15 cellular contexts compared by ENCODE assay signal in the genomic region with DNA sequence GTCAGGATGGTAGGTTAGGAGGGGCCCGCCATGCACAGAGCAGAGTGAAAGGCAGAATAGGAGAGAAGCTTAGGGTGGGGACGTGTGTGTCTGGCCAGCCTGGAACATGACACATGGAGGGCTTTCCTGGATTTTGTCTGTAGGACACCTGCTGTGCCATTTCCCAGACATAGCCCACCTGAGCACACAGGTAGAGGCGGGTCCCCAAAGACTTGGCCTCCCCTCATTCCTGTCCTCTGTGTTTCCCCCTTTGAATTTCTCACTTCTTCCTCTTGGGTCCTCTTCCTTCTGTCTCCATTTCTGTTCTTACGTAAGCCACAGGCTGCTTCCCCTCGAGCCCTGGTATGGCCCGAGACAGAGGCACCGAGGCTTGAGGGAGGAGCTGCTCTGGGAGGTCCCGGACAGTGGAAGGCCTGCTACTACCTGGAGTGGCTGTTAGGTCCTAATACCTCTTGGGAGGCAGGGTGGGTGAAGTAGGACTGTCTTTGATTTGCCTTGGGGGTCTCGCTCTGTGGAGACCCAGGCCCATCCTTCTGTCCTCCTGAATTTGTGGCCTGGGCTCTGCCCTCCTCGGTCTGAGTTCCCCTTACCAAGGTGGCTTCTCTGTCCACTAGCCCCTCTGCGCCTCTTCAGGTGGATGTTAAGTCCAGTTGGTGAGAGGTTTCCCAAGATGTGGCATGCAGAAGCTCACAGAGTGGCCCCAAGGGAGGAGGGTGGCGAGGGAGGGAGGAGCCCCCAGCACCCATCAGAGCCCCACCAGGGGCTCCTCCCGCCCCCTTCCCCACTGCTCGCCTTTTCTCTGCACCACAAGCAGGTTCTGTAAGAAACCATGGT. TPM values are rescaled to one million over a fixed set of nuclear protein-coding genes. Genes with fewer than 3 reads are reported as not detected.
A peak's percentile ranks its signal among the peaks of the same experiment; 100 is the strongest.
DNase-seq lines count a peak whose midpoint lies in the region; ATAC-seq and TF ChIP-seq lines count a peak whose summit lies in the region.
"Had no signal": no experiment of that assay in that cellular context is flagged by ENCODE, and none has a peak within 500 bp of the region (broad histone marks: within the 10 kb centered on the region; RNA-seq: fewer than 3 reads in every experiment).

No MANE protein-coding gene starts in this region.

- DNase-seq in NOMO-1 treated with DMSO at 0.1 percent for 48 hours (lab: John Stamatoyannopoulos, UW; ENCODE audit: unreplicated experiment), result peak; percentile 45
- DNase-seq in pons (ENCODE audit: low spot score), result peak; percentile 47
- DNase-seq in activated naive CD8-positive, alpha-beta T cell treated with anti-CD3 and anti-CD28 coated beads for 36 hours, result no peak
- DNase-seq in NCI-H187 (lab: John Stamatoyannopoulos, UW), result no peak
- DNase-seq: activated CD4-positive, alpha-beta T cell treated with anti-CD3 and anti-CD28 coated beads, Interleukin-2, amount 50 U/mL, for 4 hours; activated naive CD4-positive, alpha-beta T cell treated with Interleukin-2 at 50 U/mL for 16 hours; CD4-positive, alpha-beta T cell; cerebellar nuclear complex; NCI-H2029 had no signal

- H3K9me3 Mint-ChIP-seq in activated naive CD8-positive, alpha-beta T cell treated with anti-CD3 and anti-CD28 coated beads for 36 hours, result no peaks in the 10 kb centered on the region
- H3K9me3 Mint-ChIP-seq: CD4-positive, alpha-beta T cell; T-helper 1 cell treated with Interleukin-12 subunit alpha and Interleukin-12 subunit beta and Interleukin-4 antibody, amounts not matched to agents 30 μg/mL and 1 μg/mL, for 36 hours had no signal

- H3K27ac Mint-ChIP-seq in activated naive CD8-positive, alpha-beta T cell treated with anti-CD3 and anti-CD28 coated beads for 36 hours, result no peak overlapping the region
- H3K27ac Mint-ChIP-seq: CD4-positive, alpha-beta T cell; T-helper 1 cell treated with Interleukin-12 subunit alpha and Interleukin-12 subunit beta and Interleukin-4 antibody, amounts not matched to agents 30 μg/mL and 1 μg/mL, for 36 hours had no signal

- H3K36me3 ChIP-seq in ES-I3 (ENCODE audit: insufficient read depth, low read length), result peaks cover 6% of the 10 kb centered on the region; the same call in 1 of the 2 replicates
- H3K36me3 ChIP-seq in gastroesophageal sphincter, result peaks cover 0 to 7% of the 10 kb centered on the region in 2 donors

- no peaks in the 10 kb centered on the region for H3K27me3 ChIP-seq in gastroesophageal sphincter

- TF ChIP-seq CTCF in gastroesophageal sphincter (IDR thresholded peaks at IDR 0.05), result no peak

- no peaks in the 10 kb centered on the region for H3K9me3 ChIP-seq in ES-I3 (ENCODE audit: control insufficient read depth, insufficient read depth, low read length)
- H3K9me3 ChIP-seq in gastroesophageal sphincter, result no peaks in the 10 kb centered on the region

- peaks cover 13% of the 10 kb centered on the region for H3K4me1 Mint-ChIP-seq in activated naive CD8-positive, alpha-beta T cell treated with anti-CD3 and anti-CD28 coated beads for 36 hours

- H3K4me1 ChIP-seq in ES-I3 (ENCODE audit: insufficient read depth, low read length) (peaks cover 56% of the 10 kb centered on the region), gastroesophageal sphincter (peaks cover 0 to 81% (median 5%) of the 10 kb centered on the region in 3 donors)

- 70 to 93% methylated on average over 3 to 5 of the region's 14 CpGs for WGBS in gastroesophageal sphincter (ENCODE audit: low coverage in 1 of 2), 2 donors

- H3K27me3 Mint-ChIP-seq in activated naive CD8-positive, alpha-beta T cell treated with anti-CD3 and anti-CD28 coated beads for 36 hours, result no peaks in the 10 kb centered on the region
- H3K27me3 Mint-ChIP-seq: CD4-positive, alpha-beta T cell had no signal

- H3K4me3 ChIP-seq in gastroesophageal sphincter, result no peak overlapping the region

- H3K36me3 Mint-ChIP-seq in activated naive CD8-positive, alpha-beta T cell treated with anti-CD3 and anti-CD28 coated beads for 36 hours, result no peaks in the 10 kb centered on the region

- H3K4me3 Mint-ChIP-seq in activated naive CD8-positive, alpha-beta T cell treated with anti-CD3 and anti-CD28 coated beads for 36 hours, result no peak overlapping the region
- H3K4me3 Mint-ChIP-seq: CD4-positive, alpha-beta T cell; T-helper 1 cell treated with Interleukin-12 subunit alpha and Interleukin-12 subunit beta and Interleukin-4 antibody, amounts not matched to agents 30 μg/mL and 1 μg/mL, for 36 hours had no signal

- H3K27ac ChIP-seq in gastroesophageal sphincter, result peak overlapping the region in 3 of 4 donors; percentile 51 to 64 (median 57)

- peak overlapping the region; percentile 47 for H3K9ac ChIP-seq in ES-I3 (ENCODE audit: low read depth, low read length)

- no peak for TF ChIP-seq POLR2A in gastroesophageal sphincter (IDR thresholded peaks at IDR 0.05)

- no peak for ATAC-seq in gastroesophageal sphincter
- ATAC-seq in GM21447 (IDR thresholded peaks at IDR 0.05; ENCODE audit: unreplicated experiment), result no peak
- ATAC-seq in GM21526 (IDR thresholded peaks at IDR 0.05; ENCODE audit: low FRiP score, unreplicated experiment), result no peak

- TF ChIP-seq EP300 in gastroesophageal sphincter (IDR thresholded peaks at IDR 0.05), result no peak

RNA-seq across cellular contexts. Expression of gene ZNF775, which starts 5.5 kb away (rescaled TPM):
- total RNA-seq in gastroesophageal sphincter, result 10 to 100 TPM in 2 of 4 donors, 1 to 10 TPM in 2; 5.3 to 12.5 (median 10.5) TPM
- 1 to 10 TPM; 3.7 to 4.0 TPM for total RNA-seq in activated naive CD8-positive, alpha-beta T cell treated with anti-CD3 and anti-CD28 coated beads for 36 hours

RNA-seq across cellular contexts. Expression of gene REPIN1, which starts 16.0 kb away (rescaled TPM):
- total RNA-seq in gastroesophageal sphincter, result 100 to 1,000 TPM in 2 of 4 donors, 10 to 100 TPM in 2; 72.7 to 132 (median 102) TPM
- 10 to 100 TPM; 54.7 to 55.1 TPM for total RNA-seq in activated naive CD8-positive, alpha-beta T cell treated with anti-CD3 and anti-CD28 coated beads for 36 hours

RNA-seq across cellular contexts. Expression of gene RARRES2, which starts 43.2 kb away (rescaled TPM):
- total RNA-seq in gastroesophageal sphincter, result 100 to 1,000 TPM; 152 to 341 (median 157) TPM
- total RNA-seq in activated naive CD8-positive, alpha-beta T cell treated with anti-CD3 and anti-CD28 coated beads for 36 hours, result not detected
- total RNA-seq: CD4-positive, alpha-beta T cell; OCI-LY7 had no signal

Comparison
In these comparisons a context has a peak if more than half of its experiments do, and no peak if none do; other contexts are left out.
1. DNase-seq: peak in NOMO-1 treated with DMSO at 0.1 percent for 48 hours (single experiment) and pons (single experiment); none in activated naive CD8-positive, alpha-beta T cell treated with anti-CD3 and anti-CD28 coated beads for 36 hours (single experiment) and NCI-H187 (0 of 2).
2. RNA of gene RARRES2, which starts 43.2 kb away (total RNA-seq): 152 to 341 TPM in gastroesophageal sphincter; not detected in activated naive CD8-positive, alpha-beta T cell treated with anti-CD3 and anti-CD28 coated beads for 36 hours; every median in the first group is over 100 times any median in the second.